Comparison of ENCODE assay signal across 24 cellular contexts in the genomic region with DNA sequence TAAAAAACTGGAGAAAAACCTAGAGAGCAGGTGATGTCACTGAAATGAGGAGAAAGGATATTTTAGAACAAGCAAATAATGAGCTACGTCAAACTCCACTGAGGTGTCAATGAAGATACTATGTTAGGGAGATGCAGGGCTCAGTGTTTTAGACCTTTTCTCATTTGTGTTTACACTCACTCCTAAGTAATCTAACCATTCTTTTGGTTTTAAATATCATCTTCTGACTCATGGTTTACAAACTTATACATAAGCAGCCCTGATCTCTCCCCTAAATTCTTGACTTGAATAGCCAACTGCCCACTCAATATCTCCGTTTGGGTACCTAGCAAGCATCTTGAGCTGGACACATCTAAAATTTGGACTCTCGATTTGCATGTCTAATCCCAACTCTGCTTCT.
"Had no signal": no experiment of that assay in that cellular context is flagged by ENCODE, and none has a peak within 500 bp of the region (broad histone marks: within the 10 kb centered on the region; RNA-seq: fewer than 3 reads in every experiment).

No MANE protein-coding gene starts in this region.

- H3K27me3 ChIP-seq: colonic mucosa, dorsolateral prefrontal cortex, esophagus squamous epithelium, foreskin keratinocyte, gastrocnemius medialis, gastroesophageal sphincter had no signal

- H3K36me3 ChIP-seq: colonic mucosa, esophagus muscularis mucosa, esophagus squamous epithelium, gastrocnemius medialis, gastroesophageal sphincter, heart left ventricle, heart right ventricle had no signal

- H3K9me3 ChIP-seq: colonic mucosa, esophagus squamous epithelium, gastrocnemius medialis had no signal

- H3K4me1 ChIP-seq: colonic mucosa, esophagus muscularis mucosa, esophagus squamous epithelium, foreskin keratinocyte, gastrocnemius medialis, gastroesophageal sphincter, heart left ventricle, heart right ventricle had no signal

- H3K27ac ChIP-seq: colonic mucosa, coronary artery, epithelial cell of prostate, esophagus muscularis mucosa, esophagus squamous epithelium, foreskin keratinocyte, gastrocnemius medialis, gastroesophageal sphincter, heart left ventricle, heart right ventricle had no signal

- H3K4me3 ChIP-seq: colonic mucosa, coronary artery, esophagus muscularis mucosa, esophagus squamous epithelium, gastrocnemius medialis, gastroesophageal sphincter, heart left ventricle, heart right ventricle had no signal

- ATAC-seq: effector memory CD8-positive, alpha-beta T cell; esophagus mucosa; foreskin keratinocyte; gastrocnemius medialis; gastroesophageal sphincter; heart left ventricle; heart right ventricle had no signal

- DNase-seq: colonic mucosa; cortex of kidney; dermis blood vessel endothelial cell; dorsolateral prefrontal cortex; effector CD4-positive, alpha-beta T cell; effector CD8-positive, alpha-beta T cell; effector memory CD4-positive, alpha-beta T cell; effector memory CD8-positive, alpha-beta T cell; endodermal cell; erythroblast; esophagus squamous epithelium; foreskin fibroblast; foreskin keratinocyte; foreskin melanocyte; gastrocnemius medialis; glutamatergic neuron; head of caudate nucleus; heart left ventricle; heart right ventricle had no signal
